Comparison of ENCODE assay signal across 11 cellular contexts in the genomic region with DNA sequence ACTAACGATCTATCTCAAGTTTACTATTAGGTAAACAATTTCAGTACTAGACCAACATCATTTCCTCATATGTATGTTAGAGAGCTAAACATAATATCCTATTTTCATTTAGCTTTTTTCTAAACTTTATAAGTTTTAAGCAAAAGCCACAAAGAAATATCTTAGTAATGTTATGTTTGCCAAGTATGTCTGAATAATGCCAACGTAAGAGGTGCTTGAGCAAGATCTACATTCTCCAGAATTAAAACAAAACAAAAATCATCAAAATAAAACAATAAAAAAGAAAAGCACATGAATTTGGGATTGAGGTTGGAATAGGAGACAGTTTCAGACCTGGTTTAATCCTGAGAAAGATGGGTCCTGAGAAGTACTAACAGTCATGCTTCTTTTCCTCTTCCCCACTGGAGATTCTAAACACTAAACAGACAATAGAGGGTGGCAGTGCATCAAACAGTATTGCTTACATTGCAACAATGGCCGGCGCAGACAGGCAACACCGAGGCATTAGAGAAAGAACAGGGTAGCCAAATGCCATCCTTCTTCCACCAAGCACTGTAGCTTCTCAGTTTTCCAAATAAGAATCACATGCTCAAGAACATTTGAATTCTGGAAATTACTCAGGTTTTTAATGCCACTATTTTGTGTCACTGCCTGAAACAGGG. TPM values are rescaled to one million over a fixed set of nuclear protein-coding genes. Genes with fewer than 3 reads are reported as not detected.
A peak's percentile ranks its signal among the peaks of the same experiment; 100 is the strongest.
DNase-seq lines count a peak whose midpoint lies in the region; ATAC-seq and TF ChIP-seq lines count a peak whose summit lies in the region.
"Had no signal": no experiment of that assay in that cellular context is flagged by ENCODE, and none has a peak within 500 bp of the region (broad histone marks: within the 10 kb centered on the region; RNA-seq: fewer than 3 reads in every experiment).

No MANE protein-coding gene starts in this region.

- H3K4me3 Mint-ChIP-seq in CD8-positive, alpha-beta T cell = no peak overlapping the region

- no peak overlapping the region for H3K4me3 ChIP-seq in CD8-positive, alpha-beta T cell (ENCODE audit: low read depth, low read length)
- H3K4me3 ChIP-seq in neutrophil (ENCODE audit: low read depth in 1 of 2, low read length in 1 of 2) = no peak overlapping the region
- peak overlapping the region in 1 of 2 donors; percentile 22 for H3K4me3 ChIP-seq in ascending aorta

- no peak for DNase-seq in CD8-positive, alpha-beta T cell
- DNase-seq in foreskin keratinocyte (no peak), ascending aorta (ENCODE audit: low spot score in 2 of 2) (no peak), SKM-1 treated with dmso at 0.1 percent for 144 hours (lab: John Stamatoyannopoulos, UW; ENCODE audit: unreplicated experiment) (no peak), NCI-H128 (lab: John Stamatoyannopoulos, UW; ENCODE audit: unreplicated experiment) (no peak)
- DNase-seq: DMS53, islet precursor cell, T1000 had no signal

- H3K4me1 Mint-ChIP-seq in CD8-positive, alpha-beta T cell (ENCODE audit: low read depth) = peaks cover 76% of the 10 kb centered on the region

- peaks cover 46% of the 10 kb centered on the region for H3K4me1 ChIP-seq in CD8-positive, alpha-beta T cell (ENCODE audit: insufficient read depth, low read length)
- peaks cover 23% of the 10 kb centered on the region for H3K4me1 ChIP-seq in foreskin keratinocyte
- H3K4me1 ChIP-seq in neutrophil (ENCODE audit: control insufficient read depth in 1 of 2, insufficient read depth in 1 of 2, low read depth in 1 of 2, low read length in 1 of 2) = peaks cover 0 to 4% of the 10 kb centered on the region in 2 experiments
- H3K4me1 ChIP-seq in ascending aorta = peaks cover 3 to 49% of the 10 kb centered on the region in 2 donors

- H3K27me3 ChIP-seq in CD8-positive, alpha-beta T cell (ENCODE audit: insufficient read depth, low read length) = no peaks in the 10 kb centered on the region
- H3K27me3 ChIP-seq in foreskin keratinocyte (no peaks in the 10 kb centered on the region), neutrophil (no peaks in the 10 kb centered on the region), ascending aorta (no peaks in the 10 kb centered on the region)

- H3K9me3 Mint-ChIP-seq in CD8-positive, alpha-beta T cell = no peaks in the 10 kb centered on the region

- TF ChIP-seq CTCF in CD8-positive, alpha-beta T cell (IDR thresholded peaks at IDR 0.05) = no peak
- TF ChIP-seq CTCF in foreskin keratinocyte (conservative IDR thresholded peaks at IDR 0.05) (peak; percentile 14), neutrophil (IDR thresholded peaks at IDR 0.05) (no peak), ascending aorta (IDR thresholded peaks at IDR 0.05) (no peak)

- POLR2A ChIA-PET in CD8-positive, alpha-beta T cell (lab: Charles Lee) = no interaction called here

- H3K27ac Mint-ChIP-seq in CD8-positive, alpha-beta T cell = peak overlapping the region; percentile 82

- H3K36me3 ChIP-seq in CD8-positive, alpha-beta T cell (ENCODE audit: insufficient read depth, low read length) = peaks cover 14% of the 10 kb centered on the region
- H3K36me3 ChIP-seq in neutrophil (peaks cover 19% of the 10 kb centered on the region), ascending aorta (peaks cover 2 to 17% of the 10 kb centered on the region in 2 donors)

- intact Hi-C loops in CD8-positive, alpha-beta T cell (cut with DNase I, micrococcal nuclease) = loop anchor here in 1 of 2 experiments (5.0 kb wide), 1 partner anchor 35 kb away; the partner anchor contains the start of gene CSNK1A1
- intact Hi-C loops in ascending aorta (cut with DNase I) = no loop called here

- H3K9me3 ChIP-seq in CD8-positive, alpha-beta T cell (ENCODE audit: low read length) = no peaks in the 10 kb centered on the region
- no peaks in the 10 kb centered on the region for H3K9me3 ChIP-seq in neutrophil
- H3K9me3 ChIP-seq in ascending aorta = no peaks in the 10 kb centered on the region

- H3K27me3 Mint-ChIP-seq in CD8-positive, alpha-beta T cell (ENCODE audit: low read depth) = no peaks in the 10 kb centered on the region

- H3K27ac ChIP-seq in CD8-positive, alpha-beta T cell (ENCODE audit: low read depth, low read length) = no peak overlapping the region
- H3K27ac ChIP-seq in foreskin keratinocyte (no peak overlapping the region), neutrophil (peak overlapping the region; percentile 31), ascending aorta (peak overlapping the region in 1 of 2 donors; percentile 39)

- H3K36me3 Mint-ChIP-seq in CD8-positive, alpha-beta T cell = peaks cover 70% of the 10 kb centered on the region

- no peak for ATAC-seq in CD8-positive, alpha-beta T cell
- peak; percentile 56 for ATAC-seq in SK-N-SH treated with all-trans-retinoic acid at 6 μM for 48 hours
- ATAC-seq in foreskin keratinocyte = no peak
- ATAC-seq in GM19023 (IDR thresholded peaks at IDR 0.05; ENCODE audit: unreplicated experiment) = no peak

- CTCF ChIA-PET in CD8-positive, alpha-beta T cell (lab: Charles Lee) = interaction anchor here (1.2 kb wide), 1 partner anchor 74 kb away, joined by 3 read pairs; no protein-coding TSS in a partner anchor

TF ChIP-seq in SK-N-SH treated with all-trans-retinoic acid at 6 μM for 48 hours, 23 proteins besides CTCF, POLR2A, EP300 and RAD21:
- no peak for TF ChIP-seq CSDC2 (CRISPR knock-in tag; IDR thresholded peaks at IDR 0.05)
- TF ChIP-seq TCF4 (CRISPR knock-in tag; IDR thresholded peaks at IDR 0.05; ENCODE audit: borderline replicate concordance) = no peak
- TF ChIP-seq POU6F1 (CRISPR knock-in tag; IDR thresholded peaks at IDR 0.05; ENCODE audit: borderline replicate concordance, low read depth) = no peak
- TF ChIP-seq RARB (CRISPR knock-in tag; IDR thresholded peaks at IDR 0.05) = no peak
- TF ChIP-seq, protein P1, sequence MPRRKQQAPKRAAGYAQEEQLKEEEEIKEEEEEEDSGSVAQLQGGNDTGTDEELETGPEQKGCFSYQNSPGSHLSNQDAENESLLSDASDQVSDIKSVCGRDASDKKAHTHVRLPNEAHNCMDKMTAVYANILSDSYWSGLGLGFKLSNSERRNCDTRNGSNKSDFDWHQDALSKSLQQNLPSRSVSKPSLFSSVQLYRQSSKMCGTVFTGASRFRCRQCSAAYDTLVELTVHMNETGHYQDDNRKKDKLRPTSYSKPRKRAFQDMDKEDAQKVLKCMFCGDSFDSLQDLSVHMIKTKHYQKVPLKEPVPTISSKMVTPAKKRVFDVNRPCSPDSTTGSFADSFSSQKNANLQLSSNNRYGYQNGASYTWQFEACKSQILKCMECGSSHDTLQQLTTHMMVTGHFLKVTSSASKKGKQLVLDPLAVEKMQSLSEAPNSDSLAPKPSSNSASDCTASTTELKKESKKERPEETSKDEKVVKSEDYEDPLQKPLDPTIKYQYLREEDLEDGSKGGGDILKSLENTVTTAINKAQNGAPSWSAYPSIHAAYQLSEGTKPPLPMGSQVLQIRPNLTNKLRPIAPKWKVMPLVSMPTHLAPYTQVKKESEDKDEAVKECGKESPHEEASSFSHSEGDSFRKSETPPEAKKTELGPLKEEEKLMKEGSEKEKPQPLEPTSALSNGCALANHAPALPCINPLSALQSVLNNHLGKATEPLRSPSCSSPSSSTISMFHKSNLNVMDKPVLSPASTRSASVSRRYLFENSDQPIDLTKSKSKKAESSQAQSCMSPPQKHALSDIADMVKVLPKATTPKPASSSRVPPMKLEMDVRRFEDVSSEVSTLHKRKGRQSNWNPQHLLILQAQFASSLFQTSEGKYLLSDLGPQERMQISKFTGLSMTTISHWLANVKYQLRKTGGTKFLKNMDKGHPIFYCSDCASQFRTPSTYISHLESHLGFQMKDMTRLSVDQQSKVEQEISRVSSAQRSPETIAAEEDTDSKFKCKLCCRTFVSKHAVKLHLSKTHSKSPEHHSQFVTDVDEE (CRISPR knock-in tag; IDR thresholded peaks at IDR 0.05) = no peak
- TF ChIP-seq TOX (CRISPR knock-in tag; IDR thresholded peaks at IDR 0.05; ENCODE audit: borderline replicate concordance) = no peak
- TF ChIP-seq ESRRG (CRISPR knock-in tag; IDR thresholded peaks at IDR 0.05) = no peak

RNA-seq across cellular contexts. Expression of gene CSNK1A1, which starts 33.6 kb away (rescaled TPM):
- total RNA-seq in CD8-positive, alpha-beta T cell = 100 to 1,000 TPM; 213 to 221 TPM
- total RNA-seq in foreskin keratinocyte = 283 and 324 TPM in 2 replicates
- polyA plus RNA-seq in foreskin keratinocyte = 93.4 and 93.8 TPM in 2 replicates
- 219 TPM for total RNA-seq in ascending aorta
